Comparison of ENCODE assay signal across 7 cellular contexts in genomic region chr1:66503841-66504470, GRCh38. TPM values are rescaled to one million over a fixed set of nuclear protein-coding genes. Genes with fewer than 3 reads are reported as not detected.
A peak's percentile ranks its signal among the peaks of the same experiment; 100 is the strongest.
DNase-seq lines count a peak whose midpoint lies in the region; ATAC-seq and TF ChIP-seq lines count a peak whose summit lies in the region.

No MANE protein-coding gene starts in this region.

- 27 to 40% methylated on average over 3 of the region's 3 CpGs for WGBS in body of pancreas, 2 donors

- no peaks in the 10 kb centered on the region for H3K27me3 ChIP-seq in body of pancreas

- no peaks in the 10 kb centered on the region for H4K20me1 ChIP-seq in OCI-LY7 (ENCODE audit: insufficient read depth, low read length)

- no peaks in the 10 kb centered on the region for H3K9me2 ChIP-seq in OCI-LY7 (ENCODE audit: insufficient read depth, low read length)

- no TSS peak for BruUV-seq in OCI-LY7 (replicated peaks; lab: Mats Ljungman, UMichigan)

- TF ChIP-seq POLR2A in body of pancreas (IDR thresholded peaks at IDR 0.05): no peak

- H3K27ac ChIP-seq in OCI-LY7 (ENCODE audit: low read depth, low read length, poor library complexity, severe bottlenecking): no peak overlapping the region
- H3K27ac ChIP-seq in body of pancreas: no peak overlapping the region

- peak; percentile 86 for ATAC-seq in GM21528 (IDR thresholded peaks at IDR 0.05; ENCODE audit: low FRiP score, unreplicated experiment)
- ATAC-seq in body of pancreas: peak; percentile 59

- H3K4me1 ChIP-seq in OCI-LY7 (ENCODE audit: insufficient read depth, low read length, poor library complexity, severe bottlenecking): no peaks in the 10 kb centered on the region
- no peaks in the 10 kb centered on the region for H3K4me1 ChIP-seq in body of pancreas

- no peak overlapping the region for H3K4me3 ChIP-seq in OCI-LY7 (ENCODE audit: low read depth, low read length, poor library complexity, severe bottlenecking)
- no peak overlapping the region for H3K4me3 ChIP-seq in body of pancreas

- intact Hi-C loops in OCI-LY7 (cut with micrococcal nuclease; ENCODE audit: unreplicated experiment) (loop anchor here (5.0 kb wide), 2 partner anchors 47 to 262 kb away; no protein-coding TSS in a partner anchor), body of pancreas (cut with DNase I) (no loop called here)

- no peaks in the 10 kb centered on the region for H3K79me2 ChIP-seq in OCI-LY7 (ENCODE audit: insufficient read depth, low read depth, low read length)

- CTCF ChIA-PET in OCI-LY7 (lab: Charles Lee; ENCODE audit: unreplicated experiment): interaction anchor here (1.4 kb wide), 1 partner anchor 50 kb away, joined by 3 read pairs; no protein-coding TSS in a partner anchor

- TF ChIP-seq CTCF in OCI-LY7 (conservative IDR thresholded peaks at IDR 0.05; ENCODE audit: low read length) (peak; percentile 90), body of pancreas (IDR thresholded peaks at IDR 0.05) (peak in 6 of 7 experiments; percentile 19 to 39 (median 28))

- DNase-seq in GDM1 (lab: John Stamatoyannopoulos, UW) (peak; percentile 55), HuH-7 (ENCODE audit: low spot score) (peak; percentile 25), OCI-LY7 (ENCODE audit: low spot score) (peak; percentile 52), body of pancreas (peak; percentile 18 to 37 (median 28)), iPS-NIHi7 (ENCODE audit: extremely low spot score) (peak; percentile 49)
- DNase-seq in stimulated activated CD4-positive, alpha-beta T cell treated with anti-CD3 and anti-CD28 coated beads, TNF-alpha, amount 100 ng/mL, for 24 hours (ENCODE audit: low read depth in 3 of 3): peak in 2 of 3 experiments; percentile 6 to 13

- POLR2A ChIA-PET in OCI-LY7 (lab: Charles Lee): no interaction called here

- H3K36me3 ChIP-seq in OCI-LY7 (ENCODE audit: insufficient read depth, low read length) (no peaks in the 10 kb centered on the region), body of pancreas (replicated peaks in 1 of 2; ENCODE audit: insufficient read depth in 1 of 2, low read depth in 2 of 2) (no peaks in the 10 kb centered on the region)

- no peak overlapping the region for H3K4me2 ChIP-seq in OCI-LY7 (ENCODE audit: low read length)

- H3K9me3 ChIP-seq in OCI-LY7 (ENCODE audit: low read length) (no peaks in the 10 kb centered on the region), body of pancreas (no peaks in the 10 kb centered on the region)

- no peak overlapping the region for H2AFZ ChIP-seq in OCI-LY7 (ENCODE audit: low read length)

RNA-seq across cellular contexts. Expression of gene SGIP1, which starts 30.0 kb away (rescaled TPM):
- not detected in 2 replicates for total RNA-seq in OCI-LY7 (2014; rRNA removed; shearing (Covaris generic))
- total RNA-seq in OCI-LY7 (2022) (not detected in 2 replicates), body of pancreas (1 to 10 TPM in 1 of 2 donors, not detected in 1; 3.1 TPM)
